Comparison of ENCODE assay signal across 8 cellular contexts in the genomic region with DNA sequence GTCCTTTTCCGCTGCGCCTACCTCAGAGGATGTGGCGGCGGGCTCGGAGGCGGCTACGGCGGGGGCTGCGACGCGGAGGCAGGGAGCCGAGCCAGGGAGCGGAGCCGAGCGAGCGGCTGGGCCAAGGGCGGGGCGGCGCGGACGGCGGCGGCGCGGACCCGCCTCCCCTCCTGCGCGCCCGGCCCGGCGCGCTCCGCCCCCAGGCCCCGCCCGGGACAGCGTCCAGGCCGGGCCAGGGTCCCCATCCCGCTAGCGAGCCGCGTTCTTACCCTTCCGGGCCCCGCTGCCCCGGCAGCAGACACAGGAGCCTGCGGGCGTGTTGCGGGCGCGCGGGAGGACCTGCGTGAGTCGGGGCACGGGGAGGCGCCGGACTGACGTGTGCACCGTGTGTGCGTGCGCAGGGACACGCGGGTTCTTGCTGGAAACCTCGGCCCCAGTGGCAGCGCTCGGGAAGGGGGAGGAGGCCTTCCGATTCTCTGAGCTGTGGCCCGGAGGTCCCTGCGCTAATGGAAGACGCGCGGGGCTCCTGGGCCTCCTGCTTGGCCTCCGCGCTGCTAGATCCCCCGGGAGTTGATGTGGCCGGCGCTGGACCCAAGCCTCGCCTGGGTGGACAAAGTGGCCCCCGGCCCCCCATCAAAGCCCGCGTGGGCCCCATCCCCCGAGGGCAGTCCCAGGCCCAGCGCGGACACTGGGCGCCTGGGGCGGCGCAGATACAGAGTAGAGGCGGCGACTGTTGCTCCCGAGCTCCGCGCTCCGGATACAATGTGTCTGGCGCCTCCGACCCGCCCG. TPM values are rescaled to one million over a fixed set of nuclear protein-coding genes. Genes with fewer than 3 reads are reported as not detected.
DNase-seq lines count a peak whose midpoint lies in the region; ATAC-seq and TF ChIP-seq lines count a peak whose summit lies in the region.

Gene VDAC1 (minus strand): TSS at position 350 of the 789 bp plus-strand sequence. CDS start 11,963 bp downstream, outside the sequence.

- no peaks in the 10 kb centered on the region for H3K27me3 ChIP-seq in HUES48 (ENCODE audit: control insufficient read depth, insufficient read depth, low read length)

- no peaks in the 10 kb centered on the region for H3K9me3 Mint-ChIP-seq in neural crest cell

- H3K27ac Mint-ChIP-seq in neural crest cell (ENCODE audit: unreplicated experiment) = peak within 1 kb of the TSS; percentile 98

- H3K9ac ChIP-seq in HUES48 (ENCODE audit: low read depth, low read length) = peak within 1 kb of the TSS; percentile 85

- peaks cover 18% of the 10 kb centered on the region; the same call in 1 of the 2 replicates for H3K36me3 ChIP-seq in HUES48 (ENCODE audit: control insufficient read depth, insufficient read depth, low read length)

- peak within 1 kb of the TSS; percentile 92 for H3K4me3 ChIP-seq in HUES48 (ENCODE audit: low read depth, low read length)

- peaks cover 32% of the 10 kb centered on the region for H3K4me1 ChIP-seq in HUES48 (ENCODE audit: control insufficient read depth, insufficient read depth, low read length)

- H3K27me3 Mint-ChIP-seq in neural crest cell (ENCODE audit: low read depth) = no peaks in the 10 kb centered on the region

- no peaks in the 10 kb centered on the region for H3K9me3 ChIP-seq in HUES48 (ENCODE audit: control insufficient read depth, insufficient read depth, low read length)

- peak; percentile 80 for ATAC-seq in GM21390 (IDR thresholded peaks at IDR 0.05; ENCODE audit: unreplicated experiment)

- TF ChIP-seq CTCF in neural crest cell (conservative IDR thresholded peaks at IDR 0.05) = no peak

- peak within 1 kb of the TSS; percentile 79 for H3K27ac ChIP-seq in HUES48 (ENCODE audit: low read depth, low read length)

- peak within 1 kb of the TSS; percentile 99 for H3K4me3 Mint-ChIP-seq in neural crest cell

- DNase-seq in DMS53 (lab: John Stamatoyannopoulos, UW) = peak; percentile 96
- DNase-seq in RPMI8226 = peak; percentile 86
- peak; percentile 78 for DNase-seq in activated effector memory CD4-positive, alpha-beta T cell treated with Interleukin-2 at 50 U/mL for 16 hours
- peak; percentile 49 for DNase-seq in fibroblast of the conjunctiva (ENCODE audit: low read depth)
- DNase-seq in neural crest cell (ENCODE audit: low read depth, low spot score) = peak; percentile 64
- DNase-seq in stromal cell of bone marrow (ENCODE audit: low read depth) = peak; percentile 65

- H3K4me1 Mint-ChIP-seq in neural crest cell = peaks cover 53% of the 10 kb centered on the region

- H3K36me3 Mint-ChIP-seq in neural crest cell (ENCODE audit: low read depth) = no peaks in the 10 kb centered on the region

RNA-seq across cellular contexts. Expression of gene VDAC1, which starts in this region (rescaled TPM):
- total RNA-seq in neural crest cell = 218 and 234 TPM in 2 replicates

Comparison
In these comparisons a context has a peak if more than half of its experiments do, and no peak if none do; other contexts are left out.
1. Peak in every context shown above with its lines: DNase-seq, ATAC-seq, H3K4me3 ChIP-seq and H3K27ac ChIP-seq.